ENCODE assay signal across 5 cellular contexts in genomic region chr2:75190271-75190990, GRCh38. TPM values are rescaled to one million over a fixed set of nuclear protein-coding genes. Genes with fewer than 3 reads are reported as not detected.
"Had no signal": no experiment of that assay in that cellular context is flagged by ENCODE, and none has a peak within 500 bp of the region (broad histone marks: within the 10 kb centered on the region; RNA-seq: fewer than 3 reads in every experiment).

No MANE protein-coding gene starts in this region.

- H3K4me3 Mint-ChIP-seq: GM23338, H9, IgD-negative memory B cell had no signal

- H3K9me3 Mint-ChIP-seq: GM23338, H9, IgD-negative memory B cell had no signal

- H3K27ac Mint-ChIP-seq: GM23338, H9, IgD-negative memory B cell had no signal

- DNase-seq: H9, HCEC 1CT had no signal

- H3K4me2 ChIP-seq: GM23338 had no signal

- H3K4me3 ChIP-seq: GM23338 had no signal

- ATAC-seq: GM23338 had no signal

- H2AFZ ChIP-seq: GM23338 had no signal

RNA-seq across cellular contexts. Expression of gene TACR1, which starts 8.9 kb away (rescaled TPM):
- total RNA-seq: HT-29 had no signal
- polyA plus RNA-seq: IgD-negative memory B cell had no signal
